ENCODE assay signal across 8 cellular contexts in genomic region chr10:110643670-110644597, GRCh38. TPM values are rescaled to one million over a fixed set of nuclear protein-coding genes. Genes with fewer than 3 reads are reported as not detected.
A peak's percentile ranks its signal among the peaks of the same experiment; 100 is the strongest.
DNase-seq lines count a peak whose midpoint lies in the region; ATAC-seq and TF ChIP-seq lines count a peak whose summit lies in the region.

RBM20 (plus strand) TSS chr10:110644336; CDS start chr10:110644455, 119 bp downstream.

- H3K79me2 ChIP-seq in DOHH2 (ENCODE audit: control insufficient read depth, low read length), result no peaks in the 10 kb centered on the region

- CTCF ChIA-PET in activated CD8-positive, alpha-beta T cell treated with anti-CD3 and anti-CD28 coated beads, Interleukin-2, amount 10 ng/mL, durations not matched to agents 7 days and 5 days (lab: Charles Lee), result interaction anchor here (1.0 to 4.1 kb wide), 2 partner anchors 29 to 37 kb away, joined by 3 to 23 read pairs; no protein-coding TSS in a partner anchor

- DNase-seq in activated CD8-positive, alpha-beta T cell treated with anti-CD3 and anti-CD28 coated beads, Interleukin-2, amount 10 ng/mL, durations not matched to agents 7 days and 5 days, result peak; percentile 32
- DNase-seq in fibroblast of the aortic adventitia (ENCODE audit: low read depth) (no peak), neural crest cell (ENCODE audit: low read depth, low spot score) (peak; percentile 29), NCI-H345 (lab: John Stamatoyannopoulos, UW) (no peak), NOMO-1 treated with DMSO at 0.1 percent for 48 hours (lab: John Stamatoyannopoulos, UW; ENCODE audit: unreplicated experiment) (no peak)

- peaks cover 33% of the 10 kb centered on the region for H3K4me1 Mint-ChIP-seq in activated CD8-positive, alpha-beta T cell treated with anti-CD3 and anti-CD28 coated beads, Interleukin-2, amount 10 ng/mL, durations not matched to agents 7 days and 5 days (ENCODE audit: low read depth)
- peaks cover 36% of the 10 kb centered on the region for H3K4me1 Mint-ChIP-seq in neural crest cell

- POLR2A ChIA-PET in activated CD8-positive, alpha-beta T cell treated with anti-CD3 and anti-CD28 coated beads, Interleukin-2, amount 10 ng/mL, durations not matched to agents 7 days and 5 days (lab: Charles Lee), result no interaction called here

- peaks cover 56% of the 10 kb centered on the region for H3K27me3 Mint-ChIP-seq in activated CD8-positive, alpha-beta T cell treated with anti-CD3 and anti-CD28 coated beads, Interleukin-2, amount 10 ng/mL, durations not matched to agents 7 days and 5 days (ENCODE audit: low read depth)
- peaks cover 81% of the 10 kb centered on the region for H3K27me3 Mint-ChIP-seq in neural crest cell (ENCODE audit: low read depth)

- H3K27ac ChIP-seq in DOHH2 (ENCODE audit: low read depth, low read length), result no peak within 1 kb of the TSS

- peaks cover 18% of the 10 kb centered on the region for H3K4me1 ChIP-seq in DOHH2 (ENCODE audit: control insufficient read depth, low read length)

- no peaks in the 10 kb centered on the region for H3K9me3 Mint-ChIP-seq in activated CD8-positive, alpha-beta T cell treated with anti-CD3 and anti-CD28 coated beads, Interleukin-2, amount 10 ng/mL, durations not matched to agents 7 days and 5 days (ENCODE audit: insufficient read depth)
- no peaks in the 10 kb centered on the region for H3K9me3 Mint-ChIP-seq in neural crest cell

- H3K9me2 ChIP-seq in DOHH2 (replicated peaks; ENCODE audit: control insufficient read depth, low read length), result no peaks in the 10 kb centered on the region

- ATAC-seq in HG02981 (IDR thresholded peaks at IDR 0.05; ENCODE audit: unreplicated experiment) (peak; percentile 44), GM19452 (IDR thresholded peaks at IDR 0.05; ENCODE audit: unreplicated experiment) (no peak)
- peak; percentile 73 for ATAC-seq in activated CD8-positive, alpha-beta T cell treated with anti-CD3 and anti-CD28 coated beads, Interleukin-2, amount 10 ng/mL, durations not matched to agents 7 days and 5 days

- H3K27ac Mint-ChIP-seq in activated CD8-positive, alpha-beta T cell treated with anti-CD3 and anti-CD28 coated beads, Interleukin-2, amount 10 ng/mL, durations not matched to agents 7 days and 5 days, result no peak within 1 kb of the TSS
- H3K27ac Mint-ChIP-seq in neural crest cell (ENCODE audit: unreplicated experiment), result no peak within 1 kb of the TSS

- no peaks in the 10 kb centered on the region for H3K36me3 ChIP-seq in DOHH2 (ENCODE audit: control insufficient read depth, low read length)

- H3K27me3 ChIP-seq in DOHH2 (ENCODE audit: control insufficient read depth, low read length), result peaks cover 63% of the 10 kb centered on the region

- H4K20me1 ChIP-seq in DOHH2 (ENCODE audit: control insufficient read depth, insufficient read depth, low read depth, low read length), result no peaks in the 10 kb centered on the region

- no peaks in the 10 kb centered on the region for H3F3A ChIP-seq in DOHH2 (ENCODE audit: control insufficient read depth, insufficient read depth)

- no peaks in the 10 kb centered on the region for H3K36me3 Mint-ChIP-seq in activated CD8-positive, alpha-beta T cell treated with anti-CD3 and anti-CD28 coated beads, Interleukin-2, amount 10 ng/mL, durations not matched to agents 7 days and 5 days (ENCODE audit: low read depth)
- H3K36me3 Mint-ChIP-seq in neural crest cell (ENCODE audit: low read depth), result no peaks in the 10 kb centered on the region

- H3K4me3 Mint-ChIP-seq in activated CD8-positive, alpha-beta T cell treated with anti-CD3 and anti-CD28 coated beads, Interleukin-2, amount 10 ng/mL, durations not matched to agents 7 days and 5 days, result peak within 1 kb of the TSS; percentile 66
- H3K4me3 Mint-ChIP-seq in neural crest cell, result peak within 1 kb of the TSS; percentile 91

- no peaks in the 10 kb centered on the region for H3K9me3 ChIP-seq in DOHH2 (ENCODE audit: control insufficient read depth, insufficient read depth, low read length)

- no peak for TF ChIP-seq CTCF in DOHH2 (IDR thresholded peaks at IDR 0.05; ENCODE audit: low read depth, low read length, poor library complexity, severe bottlenecking)
- no peak for TF ChIP-seq CTCF in fibroblast of the aortic adventitia (IDR thresholded peaks at IDR 0.05; ENCODE audit: insufficient read depth, low read length)
- TF ChIP-seq CTCF in neural crest cell (conservative IDR thresholded peaks at IDR 0.05), result no peak

- H3K4me2 ChIP-seq in DOHH2 (ENCODE audit: low read length), result peak within 1 kb of the TSS; percentile 66

- peak within 1 kb of the TSS; percentile 47 for H3K4me3 ChIP-seq in DOHH2 (ENCODE audit: low read length)
- H3K4me3 ChIP-seq in fibroblast of the aortic adventitia (ENCODE audit: low read depth, low read length), result peak within 1 kb of the TSS; percentile 65

RNA-seq across cellular contexts. Expression of gene RBM20, which starts in this region (rescaled TPM):
- total RNA-seq in activated CD8-positive, alpha-beta T cell treated with anti-CD3 and anti-CD28 coated beads, Interleukin-2, amount 10 ng/mL, durations not matched to agents 7 days and 5 days, result under 1 TPM in 1 of 2 experiments, not detected in 1; 0.03 TPM
- total RNA-seq in fibroblast of the aortic adventitia (ENCODE audit: low replicate concordance), result 0.08 and 0.09 TPM in 2 replicates
- total RNA-seq in neural crest cell, result 0.58 and 0.61 TPM in 2 replicates

Comparison
In these comparisons a context has a peak if more than half of its experiments do, and no peak if none do; other contexts are left out.
1. Peak in DNase-seq and ATAC-seq in activated CD8-positive, alpha-beta T cell treated with anti-CD3 and anti-CD28 coated beads, Interleukin-2, amount 10 ng/mL, durations not matched to agents 7 days and 5 days; RNA of the gene not detected or under 1 TPM.
2. Peak in DNase-seq in neural crest cell; RNA of the gene not detected or under 1 TPM.